In genomic region chr13:32300920-32301319, GRCh38 we compare ENCODE assay signal across 23 cellular contexts. TPM values are rescaled to one million over a fixed set of nuclear protein-coding genes. Genes with fewer than 3 reads are reported as not detected.
"Had no signal": no experiment of that assay in that cellular context is flagged by ENCODE, and none has a peak within 500 bp of the region (broad histone marks: within the 10 kb centered on the region; RNA-seq: fewer than 3 reads in every experiment).

No MANE protein-coding gene starts in this region.

- H3K36me3 Mint-ChIP-seq: activated naive CD4-positive, alpha-beta T cell treated with anti-CD3 and anti-CD28 coated beads, Interleukin-2, amount 50 U/mL, for 24 hours had no signal

- DNase-seq: activated B cell treated with CpG ODN at 0.5 μM for 24 hours; activated CD4-positive, alpha-beta T cell treated with anti-CD3 and anti-CD28 coated beads, Interleukin-2, amount 10 ng/mL, durations not matched to agents 7 days and 5 days; activated gamma-delta T cell; brain microvascular endothelial cell; Karpas-422; MM.1S; NCI-H1105; NCI-H1436; NCI-H1694 treated with DMSO at 0.1 percent for 48 hours; NCI-H2029 treated with DMSO at 0.1 percent for 48 hours; NCI-H510A treated with DMSO at 0.1 percent for 48 hours; NCI-H69; NK-92 treated with Interleukin-12 subunit alpha and Interleukin-12 subunit beta, amount 100 ng/mL, for 24 hours; OCI-M1; RPMI8226; T-cell; T-helper 2 cell; T1000 had no signal

- H3K4me1 Mint-ChIP-seq: activated B cell treated with CpG ODN at 0.5 μM for 24 hours, T-cell had no signal

- H3K4me3 Mint-ChIP-seq: activated B cell treated with CpG ODN at 0.5 μM for 24 hours; activated CD4-positive, alpha-beta T cell treated with anti-CD3 and anti-CD28 coated beads, Interleukin-2, amount 10 ng/mL, durations not matched to agents 7 days and 5 days; activated naive CD4-positive, alpha-beta T cell treated with anti-CD3 and anti-CD28 coated beads, Interleukin-2, amount 50 U/mL, for 24 hours; T-cell had no signal

- H3K9me3 Mint-ChIP-seq: activated B cell treated with CpG ODN at 0.5 μM for 24 hours; activated CD4-positive, alpha-beta T cell treated with anti-CD3 and anti-CD28 coated beads, Interleukin-2, amount 10 ng/mL, durations not matched to agents 7 days and 5 days; activated naive CD4-positive, alpha-beta T cell treated with anti-CD3 and anti-CD28 coated beads, Interleukin-2, amount 50 U/mL, for 24 hours; T-cell had no signal

- ATAC-seq: K562, Panc1, Right ventricle myocardium inferior, T-cell had no signal

- H3K27ac Mint-ChIP-seq: activated B cell treated with CpG ODN at 0.5 μM for 24 hours; activated CD4-positive, alpha-beta T cell treated with anti-CD3 and anti-CD28 coated beads, Interleukin-2, amount 10 ng/mL, durations not matched to agents 7 days and 5 days; activated naive CD4-positive, alpha-beta T cell treated with anti-CD3 and anti-CD28 coated beads, Interleukin-2, amount 50 U/mL, for 24 hours; T-cell had no signal

RNA-seq across cellular contexts. Expression of gene ZAR1L, which starts 14.2 kb away (rescaled TPM):
- total RNA-seq: activated B cell treated with CpG ODN at 0.5 μM for 24 hours; activated CD4-positive, alpha-beta T cell treated with anti-CD3 and anti-CD28 coated beads, Interleukin-2, amount 10 ng/mL, durations not matched to agents 7 days and 5 days; cardiac muscle cell; K562; Right ventricle myocardium inferior; T-cell had no signal
